Comparison of ENCODE assay signal across 19 cellular contexts in the genomic region with DNA sequence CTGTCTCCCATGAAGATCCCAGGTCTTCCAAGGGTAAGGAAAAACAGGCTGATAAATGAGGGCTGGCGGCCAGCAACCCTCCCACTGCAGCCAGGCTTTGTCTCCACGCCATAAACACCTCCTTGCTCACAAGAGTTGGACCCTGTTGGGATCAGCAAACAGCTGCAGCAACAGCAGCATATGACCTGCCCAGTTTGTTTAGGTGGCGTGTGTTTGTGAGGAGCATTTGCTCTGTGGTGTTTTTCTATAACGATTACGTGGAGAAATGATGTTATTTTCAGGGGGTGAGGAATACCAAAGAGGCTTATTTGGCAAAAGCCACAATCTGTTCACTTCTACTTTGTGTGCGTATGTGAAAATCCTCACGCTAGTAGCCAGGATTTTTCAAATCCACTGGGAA. TPM values are rescaled to one million over a fixed set of nuclear protein-coding genes. Genes with fewer than 3 reads are reported as not detected.
A peak's percentile ranks its signal among the peaks of the same experiment; 100 is the strongest.
DNase-seq lines count a peak whose midpoint lies in the region; ATAC-seq, FAIRE-seq and TF ChIP-seq lines count a peak whose summit lies in the region.
"Had no signal": no experiment of that assay in that cellular context is flagged by ENCODE, and none has a peak within 500 bp of the region (broad histone marks: within the 10 kb centered on the region; RNA-seq: fewer than 3 reads in every experiment).

No MANE protein-coding gene starts in this region.

- H3K27ac Mint-ChIP-seq in H9: peak overlapping the region in 2 of 3 experiments; percentile 2 to 10; a peak in 1 of 7 replicates
- no peak overlapping the region for H3K27ac Mint-ChIP-seq in activated CD4-positive, alpha-beta T cell treated with anti-CD3 and anti-CD28 coated beads, Interleukin-2, amount 10 ng/mL, durations not matched to agents 24 days and 14 days
- H3K27ac Mint-ChIP-seq: activated T-helper 17 cell treated with anti-CD3 and anti-CD28 coated beads, Interleukin-2, amount 50 U/mL, for 72 hours had no signal

- H4K20me1 ChIP-seq in H9 (ENCODE audit: control insufficient read depth, insufficient read depth, insufficient read length): no peaks in the 10 kb centered on the region
- H4K20me1 ChIP-seq in osteoblast (ENCODE audit: insufficient read depth, low read length): no peaks in the 10 kb centered on the region

- no peak overlapping the region for H4K8ac ChIP-seq in H9 (replicated peaks; ENCODE audit: insufficient read length, low read depth, low read length)

- peaks cover 26 to 29% of the 10 kb centered on the region in 2 experiments for H3K4me1 Mint-ChIP-seq in H9
- peaks cover 34% of the 10 kb centered on the region for H3K4me1 Mint-ChIP-seq in activated CD4-positive, alpha-beta T cell treated with anti-CD3 and anti-CD28 coated beads, Interleukin-2, amount 10 ng/mL, durations not matched to agents 24 days and 14 days

- TF ChIP-seq CTCF in H9 (conservative IDR thresholded peaks at IDR 0.05): no peak
- TF ChIP-seq CTCF in osteoblast (IDR thresholded peaks at IDR 0.05; ENCODE audit: extremely low read depth, low read depth, low read length): no peak

- FAIRE-seq in urothelium cell line (lab: Jason Lieb, UNC): no peak

- no peak for ATAC-seq in HG03432 (IDR thresholded peaks at IDR 0.05; ENCODE audit: unreplicated experiment)
- ATAC-seq: activated T-helper 17 cell treated with anti-CD3 and anti-CD28 coated beads, Interleukin-2, amount 50 U/mL, for 72 hours had no signal

- H2BK20ac ChIP-seq in H9 (ENCODE audit: low read depth, low read length, poor library complexity, severe bottlenecking): no peak overlapping the region

- H3K27ac ChIP-seq in H9 (ENCODE audit: insufficient read length, low read depth, low read length) (no peak overlapping the region), osteoblast (ENCODE audit: low read depth, low read length) (peak overlapping the region; percentile 80)
- H3K27ac ChIP-seq: PC-9, upper lobe of left lung, VCaP had no signal

- H3K79me1 ChIP-seq in H9 (ENCODE audit: insufficient read depth, low read depth, low read length, poor library complexity, severe bottlenecking): no peaks in the 10 kb centered on the region

- no peak overlapping the region for H3K14ac ChIP-seq in H9 (ENCODE audit: insufficient read depth, low read length)

- peaks cover 5% of the 10 kb centered on the region for H3K36me3 ChIP-seq in osteoblast (ENCODE audit: insufficient read depth, low read length)
- H3K36me3 ChIP-seq: HAP-1, upper lobe of left lung had no signal

- H3K56ac ChIP-seq in H9 (ENCODE audit: insufficient read length, low read depth, low read length): no peak overlapping the region

- no peak overlapping the region for H2AK5ac ChIP-seq in H9 (ENCODE audit: insufficient read length, low read length)

- peaks cover 3% of the 10 kb centered on the region in 2 experiments; a peak in 2 of 5 replicates for H3K9me3 Mint-ChIP-seq in H9
- H3K9me3 Mint-ChIP-seq in activated CD4-positive, alpha-beta T cell treated with anti-CD3 and anti-CD28 coated beads, Interleukin-2, amount 10 ng/mL, durations not matched to agents 24 days and 14 days: no peaks in the 10 kb centered on the region
- H3K9me3 Mint-ChIP-seq: activated T-helper 17 cell treated with anti-CD3 and anti-CD28 coated beads, Interleukin-2, amount 50 U/mL, for 72 hours; CD4-positive, alpha-beta memory T cell had no signal

- peak overlapping the region in 1 of 2 experiments; percentile 21; a peak in 2 of 5 replicates for H3K4me3 Mint-ChIP-seq in H9
- no peak overlapping the region for H3K4me3 Mint-ChIP-seq in activated CD4-positive, alpha-beta T cell treated with anti-CD3 and anti-CD28 coated beads, Interleukin-2, amount 10 ng/mL, durations not matched to agents 24 days and 14 days
- H3K4me3 Mint-ChIP-seq: activated T-helper 17 cell treated with anti-CD3 and anti-CD28 coated beads, Interleukin-2, amount 50 U/mL, for 72 hours had no signal

- H3K36me3 Mint-ChIP-seq in H9 (ENCODE audit: insufficient read depth in 1 of 3, low read depth in 3 of 3): no peaks in the 10 kb centered on the region
- H3K36me3 Mint-ChIP-seq in activated CD4-positive, alpha-beta T cell treated with anti-CD3 and anti-CD28 coated beads, Interleukin-2, amount 10 ng/mL, durations not matched to agents 24 days and 14 days (ENCODE audit: low read depth): peaks cover 37% of the 10 kb centered on the region

- H3K4me2 ChIP-seq in H9 (ENCODE audit: insufficient read depth, insufficient read length, low read length) (no peak overlapping the region), osteoblast (ENCODE audit: insufficient read depth, low read length) (peak overlapping the region; percentile 17)
- H3K4me2 ChIP-seq: PC-9 had no signal

- no peak overlapping the region for H3K4me3 ChIP-seq in osteoblast (ENCODE audit: insufficient read depth, low read length)
- H3K4me3 ChIP-seq: coronary artery, HAP-1, PC-9, upper lobe of left lung had no signal

- H3K18ac ChIP-seq in H9 (ENCODE audit: insufficient read length, low read depth, low read length): no peak overlapping the region

- H3K79me2 ChIP-seq in H9 (ENCODE audit: insufficient read depth, low read length): no peaks in the 10 kb centered on the region
- peaks cover 43% of the 10 kb centered on the region for H3K79me2 ChIP-seq in osteoblast (ENCODE audit: insufficient read depth, low read length)

- H3K9me3 ChIP-seq in H9 (ENCODE audit: control insufficient read depth, low read depth, low read length): no peaks in the 10 kb centered on the region
- H3K9me3 ChIP-seq in osteoblast (ENCODE audit: low read depth, low read length): no peaks in the 10 kb centered on the region
- H3K9me3 ChIP-seq: HAP-1, upper lobe of left lung had no signal

- no peak overlapping the region for H2BK120ac ChIP-seq in H9 (ENCODE audit: low read depth, low read length, poor library complexity, severe bottlenecking)

- peaks cover 8% of the 10 kb centered on the region for H3K4me1 ChIP-seq in H9 (ENCODE audit: insufficient read depth, low read length)
- peaks cover 47% of the 10 kb centered on the region for H3K4me1 ChIP-seq in osteoblast (ENCODE audit: insufficient read depth, low read length)

- H2BK12ac ChIP-seq in H9 (ENCODE audit: insufficient read length, low read depth, low read length): no peak overlapping the region

- no peak overlapping the region for H3K9ac ChIP-seq in H9 (ENCODE audit: extremely low read depth, insufficient read length, low read length)

- H2BK15ac ChIP-seq in H9 (ENCODE audit: low read depth, low read length): no peak overlapping the region

- H3K4ac ChIP-seq in H9 (ENCODE audit: low read depth, low read length): no peak overlapping the region

- intact Hi-C loops in activated CD4-positive, alpha-beta T cell treated with anti-CD3 and anti-CD28 coated beads, Interleukin-2, amount 10 ng/mL, durations not matched to agents 24 days and 14 days (cut with micrococcal nuclease): no loop called here

- WGBS in H9 (ENCODE audit: extremely low coverage, insufficient read length, low lambda C conversion rate): no CpG with 5 or more reads among the region's 7 CpGs

- H2AFZ ChIP-seq in H9 (ENCODE audit: low read length) (no peak overlapping the region), osteoblast (ENCODE audit: low read length) (no peak overlapping the region)
- H2AFZ ChIP-seq: PC-9 had no signal

- H3T11ph ChIP-seq in H9 (ENCODE audit: low read length): no peak overlapping the region

- DNase-seq in H9: no peak
- DNase-seq in NCI-H748 (lab: John Stamatoyannopoulos, UW; ENCODE audit: unreplicated experiment): peak; percentile 76
- DNase-seq in brain pericyte (ENCODE audit: low read depth, low spot score): peak; percentile 91
- no peak for DNase-seq in osteoblast (ENCODE audit: insufficient read length, low spot score, missing footprints)
- no peak for DNase-seq in stimulated activated naive CD4-positive, alpha-beta T cell (lab: John Stamatoyannopoulos, UW)
- DNase-seq in activated CD4-positive, alpha-beta T cell treated with anti-CD3 and anti-CD28 coated beads, Interleukin-2, amount 10 ng/mL, durations not matched to agents 24 days and 14 days: no peak
- no peak for DNase-seq in urothelium cell line (ENCODE audit: low spot score)
- DNase-seq: ACHN; activated CD8-positive, alpha-beta memory T cell treated with anti-CD3 and anti-CD28 coated beads for 24 hours; CD4-positive, alpha-beta memory T cell; PC-9; retina; stimulated activated CD4-positive, alpha-beta T cell treated with anti-CD3 and anti-CD28 coated beads, Interleukin-4, amount 100 ng/mL, for 24 hours; upper lobe of left lung had no signal

- H2BK5ac ChIP-seq in H9 (ENCODE audit: insufficient read length, low read length): no peak overlapping the region

- H3K27me3 Mint-ChIP-seq in H9 (ENCODE audit: low read depth): no peaks in the 10 kb centered on the region; the same call in 1 of the 2 replicates
- H3K27me3 Mint-ChIP-seq in activated CD4-positive, alpha-beta T cell treated with anti-CD3 and anti-CD28 coated beads, Interleukin-2, amount 10 ng/mL, durations not matched to agents 24 days and 14 days: no peaks in the 10 kb centered on the region
- H3K27me3 Mint-ChIP-seq: activated T-helper 17 cell treated with anti-CD3 and anti-CD28 coated beads, Interleukin-2, amount 50 U/mL, for 72 hours; CD4-positive, alpha-beta memory T cell had no signal

- H4K5ac ChIP-seq in H9 (ENCODE audit: insufficient read length, low read depth, low read length): no peak overlapping the region

- H3K23me2 ChIP-seq in H9 (ENCODE audit: insufficient read length, low read depth, low read length, poor library complexity, severe bottlenecking): no peaks in the 10 kb centered on the region

- H3K27me3 ChIP-seq in H9 (ENCODE audit: insufficient read depth, low read length): no peaks in the 10 kb centered on the region
- H3K27me3 ChIP-seq in osteoblast (ENCODE audit: insufficient read depth, low read length): no peaks in the 10 kb centered on the region
- H3K27me3 ChIP-seq: upper lobe of left lung had no signal

- no peak overlapping the region for H3K23ac ChIP-seq in H9 (ENCODE audit: insufficient read length, low read depth, low read length)

- H4K91ac ChIP-seq in H9 (ENCODE audit: insufficient read length, low read depth, low read length): no peak overlapping the region

RNA-seq across cellular contexts. Expression of a gene that starts 58.5 kb away (rescaled TPM):
- total RNA-seq in H9 (2021) (2.2 and 2.5 TPM in 2 replicates), osteoblast (94.6 and 99.2 TPM in 2 replicates)
- total RNA-seq in activated CD4-positive, alpha-beta T cell treated with anti-CD3 and anti-CD28 coated beads, Interleukin-2, amount 10 ng/mL, durations not matched to agents 24 days and 14 days: 90.6 and 92.4 TPM in 2 replicates

Comparison
In these comparisons a context has a peak if more than half of its experiments do, and no peak if none do; other contexts are left out.
1. DNase-seq: peak in NCI-H748 (single experiment) and brain pericyte (single experiment); none in H9 (single experiment), osteoblast (single experiment), stimulated activated naive CD4-positive, alpha-beta T cell (0 of 6), activated CD4-positive, alpha-beta T cell treated with anti-CD3 and anti-CD28 coated beads, Interleukin-2, amount 10 ng/mL, durations not matched to agents 24 days and 14 days (single experiment) and urothelium cell line (single experiment).
2. RNA of a gene that starts 58.5 kb away (total RNA-seq): 94.6 to 99.2 TPM in osteoblast and 90.6 to 92.4 TPM in activated CD4-positive, alpha-beta T cell treated with anti-CD3 and anti-CD28 coated beads, Interleukin-2, amount 10 ng/mL, durations not matched to agents 24 days and 14 days; 2.2 to 2.5 TPM in H9; every median in the first group is over 10 times any median in the second.